Comparison of ENCODE assay signal across 15 cellular contexts in the genomic region with DNA sequence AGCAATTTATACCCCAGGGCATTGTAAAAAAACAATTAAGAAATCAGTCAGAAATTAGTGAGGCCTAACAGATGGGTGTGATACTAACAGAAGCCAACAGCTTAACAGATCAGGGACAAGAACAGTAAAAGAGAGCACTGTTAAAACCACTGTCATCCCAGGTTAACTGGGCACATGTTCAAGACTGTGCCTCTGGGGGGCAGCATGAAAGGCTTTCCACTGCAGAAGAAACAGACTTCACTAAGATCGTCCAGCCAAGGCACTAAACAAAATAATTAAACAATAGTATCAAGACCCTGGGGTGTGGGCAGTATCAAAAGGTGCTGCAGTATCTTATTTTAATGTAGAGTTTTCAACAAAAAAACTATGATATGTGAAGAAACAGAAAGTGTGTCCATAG. TPM values are rescaled to one million over a fixed set of nuclear protein-coding genes. Genes with fewer than 3 reads are reported as not detected.
DNase-seq lines count a peak whose midpoint lies in the region; ATAC-seq and TF ChIP-seq lines count a peak whose summit lies in the region.
"Had no signal": no experiment of that assay in that cellular context is flagged by ENCODE, and none has a peak within 500 bp of the region (broad histone marks: within the 10 kb centered on the region; RNA-seq: fewer than 3 reads in every experiment).

No MANE protein-coding gene starts in this region.

- H3K4me1 Mint-ChIP-seq in neural crest cell, result peaks cover 14% of the 10 kb centered on the region
- H3K4me1 Mint-ChIP-seq: activated T-helper 17 cell treated with anti-CD3 and anti-CD28 coated beads, Interleukin-2, amount 50 U/mL, for 72 hours had no signal

- H3K4me3 ChIP-seq in Jurkat, Clone E6-1 (ENCODE audit: low read length), result no peak overlapping the region
- H3K4me3 ChIP-seq in astrocyte of the spinal cord (ENCODE audit: low read depth, low read length), result no peak overlapping the region
- H3K4me3 ChIP-seq: lower lobe of right lung, spleen had no signal

- in situ Hi-C loops in astrocyte of the spinal cord (cut with HindIII; ENCODE audit: low sequenced_read_pairs), result no loop called here

- TF ChIP-seq CTCF in astrocyte of the spinal cord (IDR thresholded peaks at IDR 0.05; ENCODE audit: low read depth, low read length) (peak; percentile 39), neural crest cell (conservative IDR thresholded peaks at IDR 0.05) (peak; percentile 25)

- H3K27me3 Mint-ChIP-seq in neural crest cell (ENCODE audit: low read depth), result no peaks in the 10 kb centered on the region
- H3K27me3 Mint-ChIP-seq: activated T-helper 17 cell treated with anti-CD3 and anti-CD28 coated beads, Interleukin-2, amount 50 U/mL, for 72 hours; brain had no signal

- no peak overlapping the region for H3K4me3 Mint-ChIP-seq in neural crest cell
- H3K4me3 Mint-ChIP-seq: activated T-helper 17 cell treated with anti-CD3 and anti-CD28 coated beads, Interleukin-2, amount 50 U/mL, for 72 hours; brain; T-helper 1 cell treated with Interleukin-12 subunit alpha and Interleukin-12 subunit beta and Interleukin-4 antibody, amounts not matched to agents 30 μg/mL and 1 μg/mL, for 36 hours had no signal

- DNase-seq in ELF-1 (ENCODE audit: low read depth, low spot score) (peak; percentile 15), astrocyte of the spinal cord (ENCODE audit: low read depth, low spot score) (no peak), neural crest cell (ENCODE audit: low read depth, low spot score) (no peak), NCI-H2029 (lab: John Stamatoyannopoulos, UW) (no peak)
- peak; percentile 7 for DNase-seq in Jurkat, Clone E6-1 (ENCODE audit: low read depth, low spot score)
- DNase-seq in stimulated activated CD4-positive, alpha-beta T cell treated with anti-CD3 and anti-CD28 coated beads, Interleukin-15, amount 100 ng/mL, for 24 hours, result no peak
- DNase-seq: COR-L47, lower lobe of right lung, NCI-H2171 treated with DMSO at 0.1 percent for 48 hours, spleen had no signal

- no peak for ATAC-seq in HG03520 (IDR thresholded peaks at IDR 0.05; ENCODE audit: unreplicated experiment)
- no peak for ATAC-seq in HG03342 (IDR thresholded peaks at IDR 0.05; ENCODE audit: unreplicated experiment)
- ATAC-seq: activated T-helper 17 cell treated with anti-CD3 and anti-CD28 coated beads, Interleukin-2, amount 50 U/mL, for 72 hours; lower lobe of right lung had no signal

- no peak overlapping the region for H3K27ac Mint-ChIP-seq in neural crest cell (ENCODE audit: unreplicated experiment)
- H3K27ac Mint-ChIP-seq: activated T-helper 17 cell treated with anti-CD3 and anti-CD28 coated beads, Interleukin-2, amount 50 U/mL, for 72 hours; brain; T-helper 1 cell treated with Interleukin-12 subunit alpha and Interleukin-12 subunit beta and Interleukin-4 antibody, amounts not matched to agents 30 μg/mL and 1 μg/mL, for 36 hours had no signal

- peaks cover 10% of the 10 kb centered on the region for H3K36me3 Mint-ChIP-seq in neural crest cell (ENCODE audit: low read depth)

- H3K9me3 Mint-ChIP-seq in neural crest cell, result no peaks in the 10 kb centered on the region
- H3K9me3 Mint-ChIP-seq: activated T-helper 17 cell treated with anti-CD3 and anti-CD28 coated beads, Interleukin-2, amount 50 U/mL, for 72 hours; T-helper 1 cell treated with Interleukin-12 subunit alpha and Interleukin-12 subunit beta and Interleukin-4 antibody, amounts not matched to agents 30 μg/mL and 1 μg/mL, for 36 hours had no signal

RNA-seq across cellular contexts. Expression of a gene that starts 43.5 kb away (rescaled TPM):
- polyA plus RNA-seq in Jurkat, Clone E6-1 (2012; ENCODE audit: insufficient read depth, insufficient read length), result not detected
- 58.3 and 59.7 TPM in 2 replicates for total RNA-seq in neural crest cell
- total RNA-seq: activated T-helper 17 cell treated with anti-CD3 and anti-CD28 coated beads, Interleukin-2, amount 50 U/mL, for 72 hours had no signal

Comparison
In these comparisons a context has a peak if more than half of its experiments do, and no peak if none do; other contexts are left out.
1. DNase-seq: peak in ELF-1 (single experiment) and Jurkat, Clone E6-1 (single experiment); none in astrocyte of the spinal cord (single experiment), neural crest cell (single experiment), stimulated activated CD4-positive, alpha-beta T cell treated with anti-CD3 and anti-CD28 coated beads, Interleukin-15, amount 100 ng/mL, for 24 hours (single experiment) and NCI-H2029 (single experiment).